ENCODE assay signal across 9 cellular contexts in genomic region chr2:172106128-172106961, GRCh38. TPM values are rescaled to one million over a fixed set of nuclear protein-coding genes. Genes with fewer than 3 reads are reported as not detected.
DNase-seq lines count a peak whose midpoint lies in the region; TF ChIP-seq lines count a peak whose summit lies in the region.
"Had no signal": no experiment of that assay in that cellular context is flagged by ENCODE, and none has a peak within 500 bp of the region (broad histone marks: within the 10 kb centered on the region; RNA-seq: fewer than 3 reads in every experiment).

No MANE protein-coding gene starts in this region.

- no peak for TF ChIP-seq POLR2A in uterus (IDR thresholded peaks at IDR 0.05)

- H2AK5ac ChIP-seq in mesendoderm (ENCODE audit: low read length): no peak overlapping the region

- no peak overlapping the region for H2BK15ac ChIP-seq in mesendoderm (replicated peaks; ENCODE audit: low read depth)

- H3K79me1 ChIP-seq in mesendoderm (ENCODE audit: low read length): no peaks in the 10 kb centered on the region

- H3K4me3 ChIP-seq in cardiac muscle cell: no peak overlapping the region
- H3K4me3 ChIP-seq in right atrium auricular region: peak overlapping the region in 1 of 2 donors; percentile 6
- peak overlapping the region; percentile 41 for H3K4me3 ChIP-seq in coronary artery
- no peak overlapping the region for H3K4me3 ChIP-seq in mesendoderm (ENCODE audit: low read length)
- H3K4me3 ChIP-seq in uterus: no peak overlapping the region

- H3K56ac ChIP-seq in mesendoderm (ENCODE audit: low read length): no peak overlapping the region

- H3K4ac ChIP-seq in mesendoderm (ENCODE audit: low read depth, low read length): no peak overlapping the region

- H3K18ac ChIP-seq in mesendoderm (ENCODE audit: low read length): no peak overlapping the region

- H3K27ac ChIP-seq in cardiac muscle cell: no peak overlapping the region
- H3K27ac ChIP-seq in right atrium auricular region: no peak overlapping the region
- H3K27ac ChIP-seq in coronary artery: no peak overlapping the region
- H3K27ac ChIP-seq in mesendoderm (ENCODE audit: low read depth, low read length): no peak overlapping the region
- H3K27ac ChIP-seq in uterus: no peak overlapping the region

- no CpG with 5 or more reads among the region's 43 CpGs for WGBS in mesendoderm (ENCODE audit: extremely low coverage, insufficient coverage, low lambda C conversion rate)

- H3K4me2 ChIP-seq in mesendoderm (ENCODE audit: low read length): peak overlapping the region; percentile 4

- no peak overlapping the region for H3K23ac ChIP-seq in mesendoderm (ENCODE audit: low read length)

- H2BK120ac ChIP-seq in mesendoderm (ENCODE audit: low read depth, low read length): no peak overlapping the region

- TF ChIP-seq CTCF in cardiac muscle cell (IDR thresholded peaks at IDR 0.05; ENCODE audit: low read depth, low read length) (peak; percentile 47), right atrium auricular region (IDR thresholded peaks at IDR 0.05) (peak in 1 of 2 donors; percentile 40), coronary artery (IDR thresholded peaks at IDR 0.05) (no peak), uterus (IDR thresholded peaks at IDR 0.05) (no peak)

- peaks cover 95% of the 10 kb centered on the region for H3K27me3 ChIP-seq in cardiac muscle cell
- H3K27me3 ChIP-seq in right atrium auricular region: peaks cover 65 to 71% of the 10 kb centered on the region in 2 donors
- H3K27me3 ChIP-seq in mesendoderm (ENCODE audit: insufficient read depth, low read length, poor library complexity): peaks cover 42% of the 10 kb centered on the region
- H3K27me3 ChIP-seq in uterus: peaks cover 51 to 76% of the 10 kb centered on the region in 2 donors

- H3K4me1 ChIP-seq in cardiac muscle cell (ENCODE audit: low read depth) (peaks cover 3% of the 10 kb centered on the region), right atrium auricular region (peaks cover 0 to 52% of the 10 kb centered on the region in 2 donors), mesendoderm (ENCODE audit: control insufficient read depth, low read depth, low read length) (peaks cover 2% of the 10 kb centered on the region), uterus (peaks cover 0 to 8% of the 10 kb centered on the region in 2 donors)

- H4K8ac ChIP-seq in mesendoderm (ENCODE audit: low read depth, low read length): no peak overlapping the region

- no peak overlapping the region for H3K9ac ChIP-seq in mesendoderm (ENCODE audit: low read length)

- no peaks in the 10 kb centered on the region for H3K79me2 ChIP-seq in mesendoderm (ENCODE audit: control insufficient read depth, insufficient read depth, low read length)

- no peak overlapping the region for H4K5ac ChIP-seq in mesendoderm (ENCODE audit: low read length)

- H3K9me3 ChIP-seq in cardiac muscle cell (ENCODE audit: low read depth): no peaks in the 10 kb centered on the region
- no peaks in the 10 kb centered on the region for H3K9me3 ChIP-seq in right atrium auricular region
- H3K9me3 ChIP-seq in uterus: no peaks in the 10 kb centered on the region

- intact Hi-C loops in uterus (cut with DNase I; ENCODE audit: low total_unique reads): no loop called here

- no peaks in the 10 kb centered on the region for H3K36me3 ChIP-seq in cardiac muscle cell
- no peaks in the 10 kb centered on the region for H3K36me3 ChIP-seq in right atrium auricular region
- H3K36me3 ChIP-seq in mesendoderm (ENCODE audit: control insufficient read depth, insufficient read depth, low read length): no peaks in the 10 kb centered on the region
- no peaks in the 10 kb centered on the region for H3K36me3 ChIP-seq in uterus

- H2BK5ac ChIP-seq in mesendoderm (ENCODE audit: low read length): no peak overlapping the region

- peak in 1 of 2 donors; percentile 48 for DNase-seq in cardiac muscle cell (ENCODE audit: low read depth in 1 of 2, low spot score in 1 of 2)
- no peak for DNase-seq in right atrium auricular region (ENCODE audit: low spot score)
- DNase-seq in RPMI7951 (ENCODE audit: low read depth): peak; percentile 81
- DNase-seq in coronary artery (ENCODE audit: low spot score): no peak
- peak; percentile 87 for DNase-seq in mesendoderm
- DNase-seq in GF-D8 (lab: John Stamatoyannopoulos, UW): no peak
- DNase-seq in uterus: no peak
- no peak for DNase-seq in nucleus accumbens (lab: John Stamatoyannopoulos, UW)

RNA-seq across cellular contexts. Expression of gene DLX2, which starts 3.6 kb away (rescaled TPM):
- not detected in 2 replicates for total RNA-seq in cardiac muscle cell
- polyA plus RNA-seq in cardiac muscle cell: 0.26 TPM in 1 of 2 replicates, not detected in the other
- total RNA-seq in right atrium auricular region: not detected
- total RNA-seq in RPMI7951 (2014; rRNA removed; shearing (Covaris generic)): 0.72 and 1.3 TPM in 2 replicates
- polyA plus RNA-seq in mesendoderm (2013, experiment 1 of 2): 0.14 TPM
- polyA plus RNA-seq in mesendoderm (2013, experiment 2 of 2): 0.10 TPM
- total RNA-seq in uterus: not detected
- total RNA-seq: dermis microvascular lymphatic vessel endothelial cell had no signal

RNA-seq across cellular contexts. Expression of gene DLX1, which starts 21.0 kb away (rescaled TPM):
- total RNA-seq in cardiac muscle cell: not detected in 2 replicates
- polyA plus RNA-seq in cardiac muscle cell: not detected in 2 replicates
- total RNA-seq in right atrium auricular region: not detected
- total RNA-seq in RPMI7951 (2014; rRNA removed; shearing (Covaris generic)): 7.8 and 8.8 TPM in 2 replicates
- polyA plus RNA-seq in mesendoderm (2013, experiment 1 of 2): 0.29 TPM
- polyA plus RNA-seq in mesendoderm (2013, experiment 2 of 2): 0.28 TPM
- under 1 TPM in 1 of 4 donors, not detected in 3; 0.14 TPM for total RNA-seq in uterus

Comparison
In these comparisons a context has a peak if more than half of its experiments do, and no peak if none do; other contexts are left out.
1. DNase-seq: peak in RPMI7951 (single experiment) and mesendoderm (single experiment); none in right atrium auricular region (single experiment), coronary artery (single experiment), GF-D8 (single experiment), uterus (0 of 2) and nucleus accumbens (0 of 56).